In the genomic region with DNA sequence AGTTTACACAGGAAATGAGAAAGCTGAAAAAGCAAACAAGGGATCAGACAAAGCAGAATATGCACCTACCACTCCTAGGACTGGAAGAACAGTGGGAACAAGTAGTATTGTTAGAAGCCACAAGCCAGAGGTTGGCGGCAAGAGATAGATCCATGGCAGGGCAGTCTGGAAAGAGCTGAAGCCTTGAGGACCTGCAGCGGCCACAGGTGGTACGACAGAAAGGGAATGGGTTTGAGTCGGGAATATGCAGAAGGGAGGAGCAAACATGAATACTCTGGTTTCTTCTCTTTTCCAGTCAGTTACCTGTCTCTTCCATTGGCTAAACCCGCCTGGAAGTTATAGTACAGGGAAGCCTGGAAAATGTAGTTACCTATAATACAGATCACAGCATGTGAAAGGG, we compare ENCODE assay signal across 14 cellular contexts. TPM values are rescaled to one million over a fixed set of nuclear protein-coding genes. Genes with fewer than 3 reads are reported as not detected.
DNase-seq lines count a peak whose midpoint lies in the region; ATAC-seq and TF ChIP-seq lines count a peak whose summit lies in the region.
"Had no signal": no experiment of that assay in that cellular context is flagged by ENCODE, and none has a peak within 500 bp of the region (broad histone marks: within the 10 kb centered on the region; RNA-seq: fewer than 3 reads in every experiment).

No MANE protein-coding gene starts in this region.

- H3K4me3 Mint-ChIP-seq in activated CD4-positive, alpha-beta T cell treated with anti-CD3 and anti-CD28 coated beads, Interleukin-2, amount 10 ng/mL, durations not matched to agents 24 days and 14 days: no peak overlapping the region
- no peak overlapping the region for H3K4me3 Mint-ChIP-seq in endodermal cell
- H3K4me3 Mint-ChIP-seq: CD4-positive, CD25-positive, alpha-beta regulatory T cell had no signal

- H3K4me3 ChIP-seq in endodermal cell (ENCODE audit: low read length): no peak overlapping the region
- H3K4me3 ChIP-seq: BLaER1 had no signal

- no peaks in the 10 kb centered on the region for H3K4me1 ChIP-seq in endodermal cell (ENCODE audit: control insufficient read depth, insufficient read depth, low read length)

- H3K9ac ChIP-seq in endodermal cell (ENCODE audit: extremely low read depth, low read length, poor library complexity, severe bottlenecking): no peak overlapping the region
- H3K9ac ChIP-seq: BLaER1 had no signal

- ATAC-seq in GM18861 (IDR thresholded peaks at IDR 0.05; ENCODE audit: unreplicated experiment) (no peak), GM18868 (IDR thresholded peaks at IDR 0.05; ENCODE audit: unreplicated experiment) (no peak)
- ATAC-seq: HCT116 had no signal

- H3K27me3 Mint-ChIP-seq in activated CD4-positive, alpha-beta T cell treated with anti-CD3 and anti-CD28 coated beads, Interleukin-2, amount 10 ng/mL, durations not matched to agents 24 days and 14 days: peaks cover 16% of the 10 kb centered on the region
- H3K27me3 Mint-ChIP-seq in endodermal cell (ENCODE audit: insufficient read depth): no peaks in the 10 kb centered on the region

- intact Hi-C loops in activated CD4-positive, alpha-beta T cell treated with anti-CD3 and anti-CD28 coated beads, Interleukin-2, amount 10 ng/mL, durations not matched to agents 24 days and 14 days (cut with micrococcal nuclease): loop anchor here (10.0 kb wide), 1 partner anchor 185 kb away; no protein-coding TSS in a partner anchor

- H3K27ac ChIP-seq in endodermal cell (ENCODE audit: low read depth, low read length): no peak overlapping the region
- H3K27ac ChIP-seq: 22Rv1, BLaER1 had no signal

- H3K9me3 ChIP-seq in endodermal cell (ENCODE audit: control insufficient read depth, low read length): peaks cover 7% of the 10 kb centered on the region
- H3K9me3 ChIP-seq: BLaER1 had no signal

- H3K36me3 ChIP-seq in endodermal cell (ENCODE audit: control insufficient read depth, insufficient read depth, low read length): no peaks in the 10 kb centered on the region
- H3K36me3 ChIP-seq: BLaER1 had no signal

- no peak overlapping the region for H3K27ac Mint-ChIP-seq in activated CD4-positive, alpha-beta T cell treated with anti-CD3 and anti-CD28 coated beads, Interleukin-2, amount 10 ng/mL, durations not matched to agents 24 days and 14 days
- no peak overlapping the region for H3K27ac Mint-ChIP-seq in endodermal cell
- H3K27ac Mint-ChIP-seq: CD4-positive, CD25-positive, alpha-beta regulatory T cell had no signal

- H3K27me3 ChIP-seq in endodermal cell (ENCODE audit: control insufficient read depth, insufficient read depth, low read length, poor library complexity, severe bottlenecking): no peaks in the 10 kb centered on the region
- H3K27me3 ChIP-seq: BLaER1 had no signal

- DNase-seq in activated CD4-positive, alpha-beta T cell treated with anti-CD3 and anti-CD28 coated beads, Interleukin-2, amount 10 ng/mL, durations not matched to agents 24 days and 14 days: peak; percentile 40
- no peak for DNase-seq in activated CD4-positive, alpha-beta T cell treated with anti-CD3 and anti-CD28 coated beads for 1 hour
- peak; percentile 5 for DNase-seq in NCI-H146 treated with DMSO at 0.1 percent for 48 hours (lab: John Stamatoyannopoulos, UW; ENCODE audit: unreplicated experiment)
- peak; percentile 15 for DNase-seq in RPMI8226
- DNase-seq in endodermal cell: no peak
- no peak for DNase-seq in Ammon's horn (ENCODE audit: low spot score)
- DNase-seq: CD4-positive, CD25-positive, alpha-beta regulatory T cell; DMS79; GDM1 had no signal

- H3K36me3 Mint-ChIP-seq in activated CD4-positive, alpha-beta T cell treated with anti-CD3 and anti-CD28 coated beads, Interleukin-2, amount 10 ng/mL, durations not matched to agents 24 days and 14 days (ENCODE audit: low read depth): no peaks in the 10 kb centered on the region
- no peaks in the 10 kb centered on the region for H3K36me3 Mint-ChIP-seq in endodermal cell (ENCODE audit: low read depth)
- H3K36me3 Mint-ChIP-seq: CD4-positive, CD25-positive, alpha-beta regulatory T cell had no signal

- peak; percentile 44 for TF ChIP-seq CTCF in endodermal cell (conservative IDR thresholded peaks at IDR 0.05)

- 72 to 95% methylated on average over 2 to 5 of the region's 5 CpGs for WGBS in endodermal cell (ENCODE audit: insufficient coverage in 1 of 2, insufficient read length in 1 of 2), 2 experiments

- peaks cover 13% of the 10 kb centered on the region for H3K4me1 Mint-ChIP-seq in activated CD4-positive, alpha-beta T cell treated with anti-CD3 and anti-CD28 coated beads, Interleukin-2, amount 10 ng/mL, durations not matched to agents 24 days and 14 days
- peaks cover 10% of the 10 kb centered on the region for H3K4me1 Mint-ChIP-seq in endodermal cell

- H3K9me3 Mint-ChIP-seq in activated CD4-positive, alpha-beta T cell treated with anti-CD3 and anti-CD28 coated beads, Interleukin-2, amount 10 ng/mL, durations not matched to agents 24 days and 14 days: no peaks in the 10 kb centered on the region
- H3K9me3 Mint-ChIP-seq in endodermal cell: peaks cover 6% of the 10 kb centered on the region
- H3K9me3 Mint-ChIP-seq: CD4-positive, CD25-positive, alpha-beta regulatory T cell had no signal

RNA-seq across cellular contexts. Expression of gene PCNX2, which starts 3.9 kb away (rescaled TPM):
- 25.0 and 29.5 TPM in 2 replicates for total RNA-seq in activated CD4-positive, alpha-beta T cell treated with anti-CD3 and anti-CD28 coated beads, Interleukin-2, amount 10 ng/mL, durations not matched to agents 24 days and 14 days
- total RNA-seq in endodermal cell: 10 to 100 TPM; 23.9 to 39.1 TPM
- 11.8 TPM for polyA plus RNA-seq in endodermal cell (2013, experiment 1 of 2)
- polyA plus RNA-seq in endodermal cell (2013, experiment 2 of 2): 6.7 TPM

RNA-seq across cellular contexts. Expression of gene MAP3K21, which starts 28.1 kb away (rescaled TPM):
- total RNA-seq in activated CD4-positive, alpha-beta T cell treated with anti-CD3 and anti-CD28 coated beads, Interleukin-2, amount 10 ng/mL, durations not matched to agents 24 days and 14 days: 1.5 and 1.6 TPM in 2 replicates
- total RNA-seq in endodermal cell: 10 to 100 TPM in 1 of 2 donors, 1 to 10 TPM in 1; 9.4 to 14.6 TPM
- 2.2 TPM for polyA plus RNA-seq in endodermal cell (2013, experiment 1 of 2)
- 2.0 TPM for polyA plus RNA-seq in endodermal cell (2013, experiment 2 of 2)

Comparison
In these comparisons a context has a peak if more than half of its experiments do, and no peak if none do; other contexts are left out.
1. DNase-seq: peak in activated CD4-positive, alpha-beta T cell treated with anti-CD3 and anti-CD28 coated beads, Interleukin-2, amount 10 ng/mL, durations not matched to agents 24 days and 14 days (single experiment), NCI-H146 treated with DMSO at 0.1 percent for 48 hours (single experiment) and RPMI8226 (single experiment); none in activated CD4-positive, alpha-beta T cell treated with anti-CD3 and anti-CD28 coated beads for 1 hour (single experiment), endodermal cell (single experiment) and Ammon's horn (single experiment).